Comparison of ENCODE assay signal across 14 cellular contexts in the genomic region with DNA sequence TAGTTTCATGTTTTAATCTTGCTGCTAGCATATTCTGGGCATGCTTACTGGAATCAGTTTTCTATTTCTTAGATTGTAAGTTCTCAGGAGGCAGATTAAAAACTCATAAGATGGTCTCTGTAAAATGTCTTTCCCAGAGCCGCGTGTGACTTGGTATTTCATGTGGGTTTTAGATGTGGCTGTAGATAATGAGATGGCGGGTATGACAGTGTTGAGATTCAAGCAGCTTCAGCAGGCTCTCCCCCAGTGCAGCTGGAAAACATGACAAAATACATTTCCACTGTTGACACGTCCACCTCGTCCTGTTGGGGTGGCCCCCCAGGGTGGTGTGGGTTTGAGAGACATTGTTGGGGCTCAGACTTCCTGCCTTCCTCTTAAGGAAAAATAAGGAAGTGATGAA.
"Had no signal": no experiment of that assay in that cellular context is flagged by ENCODE, and none has a peak within 500 bp of the region (broad histone marks: within the 10 kb centered on the region; RNA-seq: fewer than 3 reads in every experiment).

No MANE protein-coding gene starts in this region.

- H3K36me3 ChIP-seq: ascending aorta, pancreas, thyroid gland, vagina had no signal

- ATAC-seq: esophagus mucosa, pancreas had no signal

- H3K4me1 ChIP-seq: ascending aorta, pancreas, thyroid gland, vagina had no signal

- H3K27ac ChIP-seq: ascending aorta, pancreas, thyroid gland, vagina, VCaP had no signal

- H3K4me3 Mint-ChIP-seq: activated CD4-positive, alpha-beta T cell treated with anti-CD3 and anti-CD28 coated beads, Interleukin-2, amount 10 ng/mL, durations not matched to agents 24 days and 14 days had no signal

- DNase-seq: activated CD4-positive, alpha-beta T cell treated with anti-CD3 and anti-CD28 coated beads, Interleukin-2, amount 10 ng/mL, durations not matched to agents 24 days and 14 days; activated T-cell treated with anti-CD3 and anti-CD28 coated beads for 4 hours; hypothalamus; kidney glomerular epithelial cell; midbrain; pancreas; stimulated activated CD4-positive, alpha-beta T cell treated with anti-CD3 and anti-CD28 coated beads, Interleukin-15, amount 100 ng/mL, for 24 hours; stimulated activated CD4-positive, alpha-beta T cell treated with anti-CD3 and anti-CD28 coated beads, Interleukin-4, amount 100 ng/mL, for 24 hours; T1000; thyroid gland had no signal

- H3K4me3 ChIP-seq: ascending aorta, pancreas, thyroid gland, vagina had no signal

- H3K27me3 ChIP-seq: ascending aorta, pancreas, thyroid gland, vagina had no signal

- H3K9me3 Mint-ChIP-seq: activated CD4-positive, alpha-beta T cell treated with anti-CD3 and anti-CD28 coated beads, Interleukin-2, amount 10 ng/mL, durations not matched to agents 24 days and 14 days had no signal

- H3K27ac Mint-ChIP-seq: activated CD4-positive, alpha-beta T cell treated with anti-CD3 and anti-CD28 coated beads, Interleukin-2, amount 10 ng/mL, durations not matched to agents 24 days and 14 days had no signal

- H3K9me3 ChIP-seq: ascending aorta, pancreas, thyroid gland, vagina had no signal
